In the genomic region with DNA sequence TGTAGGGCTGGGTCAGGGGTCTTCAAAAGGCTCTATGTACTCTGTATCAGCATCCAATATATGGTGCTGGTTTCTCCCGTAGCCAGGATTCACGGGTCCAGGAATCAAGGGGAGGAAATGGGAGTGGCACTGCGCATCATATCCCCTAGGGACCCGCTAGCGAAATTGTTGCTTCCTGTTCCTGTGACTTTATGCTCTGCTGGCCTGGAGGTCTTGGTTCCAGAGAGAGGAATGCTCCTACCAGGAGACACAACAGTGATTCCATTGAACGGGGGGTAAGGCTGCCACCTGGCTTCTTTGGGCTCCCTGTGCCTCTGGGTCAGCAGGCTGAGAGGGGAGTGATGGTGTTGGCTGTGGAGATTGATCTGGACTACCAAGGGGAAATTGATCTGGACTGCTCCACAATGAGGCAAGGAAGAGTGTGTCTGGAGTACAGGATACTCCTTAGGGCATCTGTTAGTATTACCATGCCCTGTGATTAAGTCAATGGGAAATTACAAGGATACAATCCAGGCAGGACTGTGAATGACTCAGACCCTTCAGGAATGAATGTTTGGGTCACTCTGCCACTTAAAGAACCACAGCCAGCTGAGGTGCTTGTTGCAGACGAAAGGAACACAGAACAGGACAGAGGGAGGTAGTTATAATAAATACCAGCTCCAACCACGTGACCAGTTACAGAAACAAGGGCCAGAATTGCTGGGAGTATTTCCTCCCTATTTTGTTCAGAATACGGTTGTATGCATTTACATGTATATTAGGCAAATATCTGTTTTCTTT, we compare ENCODE assay signal across 9 cellular contexts. TPM values are rescaled to one million over a fixed set of nuclear protein-coding genes. Genes with fewer than 3 reads are reported as not detected.
A peak's percentile ranks its signal among the peaks of the same experiment; 100 is the strongest.
DNase-seq lines count a peak whose midpoint lies in the region; ATAC-seq and TF ChIP-seq lines count a peak whose summit lies in the region.
"Had no signal": no experiment of that assay in that cellular context is flagged by ENCODE, and none has a peak within 500 bp of the region (broad histone marks: within the 10 kb centered on the region; RNA-seq: fewer than 3 reads in every experiment).

No MANE protein-coding gene starts in this region.

- ATAC-seq in activated T-helper 17 cell treated with anti-CD3 and anti-CD28 coated beads, Interleukin-2, amount 50 U/mL, for 72 hours (replicated peaks) = no peak
- no peak for ATAC-seq in activated naive CD8-positive, alpha-beta T cell treated with anti-CD3 and anti-CD28 coated beads, Interleukin-2, amount 50 U/mL, for 24 hours
- no peak for ATAC-seq in HG03457 (IDR thresholded peaks at IDR 0.05; ENCODE audit: unreplicated experiment)

- peak; percentile 47 for DNase-seq in left ventricle myocardium inferior
- DNase-seq in activated naive CD8-positive, alpha-beta T cell treated with anti-CD3 and anti-CD28 coated beads, Interleukin-2, amount 50 U/mL, for 24 hours = no peak
- DNase-seq in NCI-H526 (lab: John Stamatoyannopoulos, UW) = no peak
- DNase-seq in erythroblast (lab: John Stamatoyannopoulos, UW) = no peak
- DNase-seq: RPMI8226 had no signal

- no peak for TF ChIP-seq POLR2A in erythroblast (IDR thresholded peaks at IDR 0.05; ENCODE audit: low read length)

- no peak for TF ChIP-seq CTCF in HEK293 (tag by site-specific recombination; IDR thresholded peaks at IDR 0.05)
- TF ChIP-seq CTCF in left ventricle myocardium inferior (IDR thresholded peaks at IDR 0.05; ENCODE audit: borderline replicate concordance) = no peak

- H3K27ac Mint-ChIP-seq in activated T-helper 17 cell treated with anti-CD3 and anti-CD28 coated beads, Interleukin-2, amount 50 U/mL, for 72 hours = peak overlapping the region; percentile 8
- H3K27ac Mint-ChIP-seq in activated naive CD8-positive, alpha-beta T cell treated with anti-CD3 and anti-CD28 coated beads, Interleukin-2, amount 50 U/mL, for 24 hours = no peak overlapping the region

- H3K27ac ChIP-seq in HEK293 (ENCODE audit: extremely low read depth, low read depth, low read length) (no peak overlapping the region), left ventricle myocardium inferior (replicated peaks) (peak overlapping the region; percentile 63), subcutaneous abdominal adipose tissue (ENCODE audit: low read depth, low read length) (peak overlapping the region; percentile 74)

- no peaks in the 10 kb centered on the region for H3K27me3 ChIP-seq in left ventricle myocardium inferior (ENCODE audit: low read depth)
- no peaks in the 10 kb centered on the region for H3K27me3 ChIP-seq in subcutaneous abdominal adipose tissue (ENCODE audit: control insufficient read depth in 5 of 5, insufficient read depth in 4 of 5, low read length in 5 of 5)

- H3K9me3 ChIP-seq in HEK293 (ENCODE audit: control insufficient read depth, insufficient read depth, low read depth, low read length) = no peaks in the 10 kb centered on the region
- no peaks in the 10 kb centered on the region for H3K9me3 ChIP-seq in left ventricle myocardium inferior (replicated peaks)
- no peaks in the 10 kb centered on the region for H3K9me3 ChIP-seq in subcutaneous abdominal adipose tissue (ENCODE audit: control insufficient read depth in 5 of 5, low read length in 5 of 5)

- H3K27me3 Mint-ChIP-seq in activated T-helper 17 cell treated with anti-CD3 and anti-CD28 coated beads, Interleukin-2, amount 50 U/mL, for 72 hours = no peaks in the 10 kb centered on the region
- no peaks in the 10 kb centered on the region for H3K27me3 Mint-ChIP-seq in activated naive CD8-positive, alpha-beta T cell treated with anti-CD3 and anti-CD28 coated beads, Interleukin-2, amount 50 U/mL, for 24 hours

- CTCF ChIA-PET in HEK293 (lab: Yijun Ruan, JAX) = no interaction called here

- peaks cover 34% of the 10 kb centered on the region for H3K4me1 Mint-ChIP-seq in activated T-helper 17 cell treated with anti-CD3 and anti-CD28 coated beads, Interleukin-2, amount 50 U/mL, for 72 hours
- peaks cover 8% of the 10 kb centered on the region for H3K4me1 Mint-ChIP-seq in activated naive CD8-positive, alpha-beta T cell treated with anti-CD3 and anti-CD28 coated beads, Interleukin-2, amount 50 U/mL, for 24 hours

- no peaks in the 10 kb centered on the region for H3K9me3 Mint-ChIP-seq in activated T-helper 17 cell treated with anti-CD3 and anti-CD28 coated beads, Interleukin-2, amount 50 U/mL, for 72 hours
- H3K9me3 Mint-ChIP-seq in activated naive CD8-positive, alpha-beta T cell treated with anti-CD3 and anti-CD28 coated beads, Interleukin-2, amount 50 U/mL, for 24 hours = no peaks in the 10 kb centered on the region

- no peak overlapping the region for H3K9ac ChIP-seq in subcutaneous abdominal adipose tissue (ENCODE audit: low read length in 5 of 5)

- H3K4me3 Mint-ChIP-seq in activated T-helper 17 cell treated with anti-CD3 and anti-CD28 coated beads, Interleukin-2, amount 50 U/mL, for 72 hours = no peak overlapping the region
- H3K4me3 Mint-ChIP-seq in activated naive CD8-positive, alpha-beta T cell treated with anti-CD3 and anti-CD28 coated beads, Interleukin-2, amount 50 U/mL, for 24 hours = no peak overlapping the region

- H3K36me3 ChIP-seq in HEK293 (ENCODE audit: control insufficient read depth in 2 of 2, insufficient read depth in 1 of 2, low read length in 2 of 2) = no peaks in the 10 kb centered on the region
- no peaks in the 10 kb centered on the region for H3K36me3 ChIP-seq in left ventricle myocardium inferior
- peaks cover 0 to 19% (median 10%) of the 10 kb centered on the region in 5 donors for H3K36me3 ChIP-seq in subcutaneous abdominal adipose tissue (ENCODE audit: control insufficient read depth in 5 of 5, insufficient read depth in 5 of 5, low read length in 5 of 5)

- H3K4me1 ChIP-seq in HEK293 (ENCODE audit: control insufficient read depth, insufficient read depth, low read length) = peaks cover 7% of the 10 kb centered on the region; the same call in 1 of the 2 replicates
- H3K4me1 ChIP-seq in left ventricle myocardium inferior = peaks cover 58% of the 10 kb centered on the region
- peaks cover 15 to 73% (median 63%) of the 10 kb centered on the region in 5 donors for H3K4me1 ChIP-seq in subcutaneous abdominal adipose tissue (ENCODE audit: control insufficient read depth in 5 of 5, insufficient read depth in 5 of 5, low read length in 5 of 5)

- peaks cover 4% of the 10 kb centered on the region for H3K36me3 Mint-ChIP-seq in activated T-helper 17 cell treated with anti-CD3 and anti-CD28 coated beads, Interleukin-2, amount 50 U/mL, for 72 hours (ENCODE audit: low read depth)
- no peaks in the 10 kb centered on the region for H3K36me3 Mint-ChIP-seq in activated naive CD8-positive, alpha-beta T cell treated with anti-CD3 and anti-CD28 coated beads, Interleukin-2, amount 50 U/mL, for 24 hours (ENCODE audit: low read depth)

- POLR2A ChIA-PET in HEK293 (lab: Yijun Ruan, JAX) = no interaction called here

- intact Hi-C loops in left ventricle myocardium inferior (cut with micrococcal nuclease) = no loop called here

- H3K4me3 ChIP-seq in HEK293 (ENCODE audit: low read depth, low read length) (no peak overlapping the region), left ventricle myocardium inferior (peak overlapping the region; percentile 19), subcutaneous abdominal adipose tissue (ENCODE audit: low read depth in 1 of 5, low read length in 5 of 5) (peak overlapping the region in 3 of 5 donors; percentile 6 to 33 (median 14))

TF ChIP-seq in HEK293, 187 proteins besides CTCF, POLR2A, EP300 and RAD21 (continues in another document):
- TF ChIP-seq ZNF37A (tag by site-specific recombination; IDR thresholded peaks at IDR 0.05) (no peak), ZNF660 (tag by site-specific recombination; IDR thresholded peaks at IDR 0.05) (peak; percentile 62; the same call in 1 of the 2 replicates), ZNF629 (tag by site-specific recombination; IDR thresholded peaks at IDR 0.05) (peak; percentile 40; the same call in 1 of the 2 replicates), ZNF600 (tag by site-specific recombination; IDR thresholded peaks at IDR 0.05) (peak; percentile 99)
- TF ChIP-seq, protein P1, sequence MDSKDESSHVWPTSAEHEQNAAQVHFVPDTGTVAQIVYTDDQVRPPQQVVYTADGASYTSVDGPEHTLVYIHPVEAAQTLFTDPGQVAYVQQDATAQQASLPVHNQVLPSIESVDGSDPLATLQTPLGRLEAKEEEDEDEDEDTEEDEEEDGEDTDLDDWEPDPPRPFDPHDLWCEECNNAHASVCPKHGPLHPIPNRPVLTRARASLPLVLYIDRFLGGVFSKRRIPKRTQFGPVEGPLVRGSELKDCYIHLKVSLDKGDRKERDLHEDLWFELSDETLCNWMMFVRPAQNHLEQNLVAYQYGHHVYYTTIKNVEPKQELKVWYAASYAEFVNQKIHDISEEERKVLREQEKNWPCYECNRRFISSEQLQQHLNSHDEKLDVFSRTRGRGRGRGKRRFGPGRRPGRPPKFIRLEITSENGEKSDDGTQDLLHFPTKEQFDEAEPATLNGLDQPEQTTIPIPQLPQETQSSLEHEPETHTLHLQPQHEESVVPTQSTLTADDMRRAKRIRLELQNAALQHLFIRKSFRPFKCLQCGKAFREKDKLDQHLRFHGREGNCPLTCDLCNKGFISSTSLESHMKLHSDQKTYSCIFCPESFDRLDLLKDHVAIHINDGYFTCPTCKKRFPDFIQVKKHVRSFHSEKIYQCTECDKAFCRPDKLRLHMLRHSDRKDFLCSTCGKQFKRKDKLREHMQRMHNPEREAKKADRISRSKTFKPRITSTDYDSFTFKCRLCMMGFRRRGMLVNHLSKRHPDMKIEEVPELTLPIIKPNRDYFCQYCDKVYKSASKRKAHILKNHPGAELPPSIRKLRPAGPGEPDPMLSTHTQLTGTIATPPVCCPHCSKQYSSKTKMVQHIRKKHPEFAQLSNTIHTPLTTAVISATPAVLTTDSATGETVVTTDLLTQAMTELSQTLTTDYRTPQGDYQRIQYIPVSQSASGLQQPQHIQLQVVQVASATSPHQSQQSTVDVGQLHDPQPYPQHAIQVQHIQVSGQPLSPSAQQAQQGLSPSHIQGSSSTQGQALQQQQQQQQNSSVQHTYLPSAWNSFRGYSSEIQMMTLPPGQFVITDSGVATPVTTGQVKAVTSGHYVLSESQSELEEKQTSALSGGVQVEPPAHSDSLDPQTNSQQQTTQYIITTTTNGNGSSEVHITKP (tag by site-specific recombination; IDR thresholded peaks at IDR 0.05) = peak; percentile 73
- TF ChIP-seq, protein P2, sequence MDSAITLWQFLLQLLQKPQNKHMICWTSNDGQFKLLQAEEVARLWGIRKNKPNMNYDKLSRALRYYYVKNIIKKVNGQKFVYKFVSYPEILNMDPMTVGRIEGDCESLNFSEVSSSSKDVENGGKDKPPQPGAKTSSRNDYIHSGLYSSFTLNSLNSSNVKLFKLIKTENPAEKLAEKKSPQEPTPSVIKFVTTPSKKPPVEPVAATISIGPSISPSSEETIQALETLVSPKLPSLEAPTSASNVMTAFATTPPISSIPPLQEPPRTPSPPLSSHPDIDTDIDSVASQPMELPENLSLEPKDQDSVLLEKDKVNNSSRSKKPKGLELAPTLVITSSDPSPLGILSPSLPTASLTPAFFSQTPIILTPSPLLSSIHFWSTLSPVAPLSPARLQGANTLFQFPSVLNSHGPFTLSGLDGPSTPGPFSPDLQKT (IDR thresholded peaks at IDR 0.05; ENCODE audit: borderline replicate concordance, low read depth, low read length) = no peak

RNA-seq across cellular contexts. Expression of a gene that starts 10.2 kb away (rescaled TPM):
- total RNA-seq in activated T-helper 17 cell treated with anti-CD3 and anti-CD28 coated beads, Interleukin-2, amount 50 U/mL, for 72 hours = 10 to 100 TPM in 1 of 2 donors, 1 to 10 TPM in 1; 8.1 to 14.4 TPM
- total RNA-seq in left ventricle myocardium inferior = 17.6 TPM
